8 cellular contexts compared by ENCODE assay signal in the genomic region with DNA sequence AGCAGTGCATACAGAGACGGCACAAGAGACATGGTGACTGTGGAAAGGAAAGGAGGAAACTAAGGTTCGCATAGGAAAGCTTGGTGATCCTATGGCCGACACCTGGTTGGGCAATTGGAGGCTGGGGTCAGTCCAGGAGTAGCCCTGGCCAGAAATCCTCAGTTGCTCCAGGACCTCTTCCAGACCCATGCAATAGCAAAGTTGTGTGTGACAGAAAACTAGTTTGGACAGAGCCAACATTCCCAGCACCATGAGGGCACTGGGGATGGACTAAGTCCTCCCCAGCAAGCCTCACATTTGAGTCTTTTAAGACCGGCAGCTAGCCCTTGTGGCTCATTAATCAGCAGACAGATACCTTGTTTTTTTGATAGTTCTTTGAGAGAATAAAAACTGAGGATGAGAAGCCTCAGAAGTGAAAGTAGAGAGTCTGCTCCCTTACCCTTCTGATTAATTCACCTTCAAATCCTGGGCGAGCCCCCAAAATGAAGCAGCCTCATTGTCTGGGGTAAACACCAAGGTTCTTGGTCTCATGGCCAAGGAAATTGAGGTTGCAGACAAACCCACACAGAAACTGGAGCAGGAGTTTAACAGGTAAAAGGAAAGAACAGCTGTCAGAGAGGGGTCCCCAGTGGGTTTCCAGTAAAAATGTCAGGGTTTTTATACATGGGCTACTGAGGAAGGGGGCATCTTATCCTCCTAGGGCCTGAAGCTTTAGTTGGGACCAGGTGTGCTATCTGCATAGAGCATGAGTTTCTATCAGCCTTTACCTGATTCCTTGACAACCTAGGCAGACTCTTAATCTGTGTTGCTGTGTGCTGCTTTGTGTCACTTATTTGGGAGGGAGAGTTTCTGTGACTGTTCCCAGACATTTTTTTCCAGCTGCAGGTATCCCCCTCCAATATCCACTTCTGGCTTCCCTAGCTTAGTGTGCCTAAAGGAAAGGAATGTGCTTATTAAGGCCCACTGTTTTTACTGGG. TPM values are rescaled to one million over a fixed set of nuclear protein-coding genes. Genes with fewer than 3 reads are reported as not detected.
DNase-seq lines count a peak whose midpoint lies in the region; ATAC-seq, FAIRE-seq and TF ChIP-seq lines count a peak whose summit lies in the region.

No MANE protein-coding gene starts in this region.

- POLR2A ChIA-PET in GM12878 (lab: Charles Lee) = interaction anchor here (1.0 kb wide), 1 partner anchor 10 kb away, joined by 3 read pairs; no protein-coding TSS in a partner anchor

- H3K27ac Mint-ChIP-seq in GM23338 (no peak overlapping the region), T-helper 17 cell (peak overlapping the region; percentile 88)

- H3K36me3 ChIP-seq in GM23338 (ENCODE audit: insufficient read depth) = peaks cover 14% of the 10 kb centered on the region
- H3K36me3 ChIP-seq in GM12878 (ENCODE audit: control insufficient read depth in 2 of 2, insufficient read depth in 2 of 2, low read length in 1 of 2) = peaks cover under 1 to 11% of the 10 kb centered on the region in 2 experiments; a peak in 3 of 4 replicates
- H3K36me3 ChIP-seq in colonic mucosa = no peaks in the 10 kb centered on the region

- no peak overlapping the region for H2AFZ ChIP-seq in GM23338
- no peak overlapping the region for H2AFZ ChIP-seq in GM12878 (ENCODE audit: control insufficient read depth, low read depth, low read length)

- peak; percentile 64 for DNase-seq in GM23338 (ENCODE audit: low spot score)
- DNase-seq in T-helper 17 cell = peak in 2 of 3 donors; percentile 26 to 43
- DNase-seq in GM12878 (ENCODE audit: low read depth, low spot score) = no peak
- DNase-seq in stimulated activated CD4-positive, alpha-beta T cell treated with anti-CD3 and anti-CD28 coated beads, Interleukin-4, amount 100 ng/mL, for 4 hours = peak; percentile 29 to 51
- no peak for DNase-seq in colonic mucosa
- DNase-seq in AG20443 (ENCODE audit: low spot score) = no peak

- H3K9ac ChIP-seq in GM12878 (ENCODE audit: control insufficient read depth, insufficient read depth, low read length) = no peak overlapping the region
- H3K9ac ChIP-seq in colonic mucosa (ENCODE audit: low read depth in 2 of 2, low read length in 2 of 2) = no peak overlapping the region

- H3K27me3 Mint-ChIP-seq in GM23338 (ENCODE audit: insufficient read depth, low read depth, poor library complexity) (peaks cover 5% of the 10 kb centered on the region), T-helper 17 cell (no peaks in the 10 kb centered on the region)

- H3K27me3 ChIP-seq in GM23338 (ENCODE audit: insufficient read depth) (0 out of 2 replicates have a peak, but pooled peaks cover 3% of the 10 kb centered on the region), GM12878 (replicated peaks in 1 of 2; ENCODE audit: control insufficient read depth in 2 of 2, insufficient read depth in 2 of 2, low read length in 1 of 2) (no peaks in the 10 kb centered on the region), colonic mucosa (no peaks in the 10 kb centered on the region)

- BruUV-seq in GM12878 (replicated peaks; lab: Mats Ljungman, UMichigan) = no TSS peak

- H3K9me2 ChIP-seq in GM23338 (ENCODE audit: insufficient read depth) = no peaks in the 10 kb centered on the region

- in situ Hi-C loops in GM12878 (cut with MboI) = no loop called here

- no peak for TF ChIP-seq EP300 in GM12878 (IDR thresholded peaks at IDR 0.05; ENCODE audit: borderline replicate concordance in 1 of 2, control insufficient read depth in 1 of 2, low read depth in 2 of 2, low read length in 2 of 2)

- TF ChIP-seq RAD21 in GM12878 (IDR thresholded peaks at IDR 0.05; ENCODE audit: insufficient read depth, low read depth, low read length) = no peak

- RAD21 ChIA-PET in GM12878 (lab: Charles Lee; ENCODE audit: unreplicated experiment) = interaction anchor here (0.8 to 2.3 kb wide), 10 partner anchors 19 to 322 kb away, joined by 3 to 9 read pairs (median 4); no protein-coding TSS in a partner anchor

- no peak overlapping the region for H3K27ac ChIP-seq in GM23338 (ENCODE audit: low read depth)
- H3K27ac ChIP-seq in GM12878 (ENCODE audit: control insufficient read depth, insufficient read depth) = no peak overlapping the region
- no peak overlapping the region for H3K27ac ChIP-seq in colonic mucosa

- FAIRE-seq in GM12878 (lab: Jason Lieb, UNC) = no peak

- H3K9me3 ChIP-seq in T-helper 17 cell (ENCODE audit: control insufficient read depth, low read length, poor library complexity, severe bottlenecking) = peaks cover 3% of the 10 kb centered on the region
- peaks cover 37% of the 10 kb centered on the region for H3K9me3 ChIP-seq in GM12878 (replicated peaks; ENCODE audit: control insufficient read depth, insufficient read depth, low read length)
- peaks cover 7% of the 10 kb centered on the region for H3K9me3 ChIP-seq in colonic mucosa

- H3K4me1 Mint-ChIP-seq in GM23338 = peaks cover 4% of the 10 kb centered on the region; the same call in 2 of the 3 replicates
- peaks cover 6% of the 10 kb centered on the region for H3K4me1 Mint-ChIP-seq in T-helper 17 cell

- TF ChIP-seq CTCF in GM23338 (conservative IDR thresholded peaks at IDR 0.05; ENCODE audit: low read depth in 2 of 2) (no peak), GM12878 (IDR thresholded peaks at IDR 0.05 in 2 of 3, conservative IDR thresholded peaks at IDR 0.05 in 1 of 3; ENCODE audit: control insufficient read depth in 2 of 3, extremely low read depth in 1 of 3, insufficient read depth in 1 of 3, low read depth in 3 of 3, low read length in 3 of 3) (no peak), colonic mucosa (IDR thresholded peaks at IDR 0.05) (no peak)

- SMC1A ChIA-PET in GM12878 (lab: Charles Lee; ENCODE audit: uncharacterized antibody, unreplicated experiment) = interaction anchor here (0.9 to 4.5 kb wide), 13 partner anchors 9 to 322 kb away, joined by 3 to 26 read pairs (median 4); no protein-coding TSS in a partner anchor

- H3K4me3 Mint-ChIP-seq in GM23338 (no peak overlapping the region), T-helper 17 cell (peak overlapping the region; percentile 60)

- H3K4me2 ChIP-seq in GM23338 (no peak overlapping the region), GM12878 (ENCODE audit: control insufficient read depth, insufficient read depth) (no peak overlapping the region)

- peaks cover 75% of the 10 kb centered on the region for H3K9me3 Mint-ChIP-seq in GM23338

- H3K36me3 Mint-ChIP-seq in GM23338 (ENCODE audit: low read depth) = peaks cover 83% of the 10 kb centered on the region
- no peaks in the 10 kb centered on the region for H3K36me3 Mint-ChIP-seq in T-helper 17 cell (ENCODE audit: low read depth)

- no peak; the same call in 1 of the 2 replicates for TF ChIP-seq POLR2A in GM12878 (IDR thresholded peaks at IDR 0.05; ENCODE audit: low read depth, low read length)

- no peaks in the 10 kb centered on the region for H3F3A ChIP-seq in GM23338 (replicated peaks; ENCODE audit: low read depth)

- WGBS in GM12878 (ENCODE audit: insufficient coverage, insufficient replicate concordance, low lambda C conversion rate, missing lambda C conversion rate) = 86% methylated on average over 5 of the region's 5 CpGs

- H3K4me1 ChIP-seq in GM23338 (ENCODE audit: insufficient read depth) = peaks cover 8% of the 10 kb centered on the region
- no peaks in the 10 kb centered on the region for H3K4me1 ChIP-seq in GM12878 (ENCODE audit: control insufficient read depth, insufficient read depth, low read length)
- H3K4me1 ChIP-seq in colonic mucosa = no peaks in the 10 kb centered on the region

- CTCF ChIA-PET in GM12878 (lab: Yijun Ruan, JAX) = interaction anchor here (0.8 to 1.8 kb wide), 10 partner anchors 8 to 321 kb away, joined by 3 to 11 read pairs (median 4); no protein-coding TSS in a partner anchor

- intact Hi-C loops in GM12878 (cut with micrococcal nuclease; ENCODE audit: unreplicated experiment) (loop anchor here (1.0 to 5.0 kb wide), 3 partner anchors 55 to 205 kb away; no protein-coding TSS in a partner anchor), colonic mucosa (cut with DNase I) (no loop called here)

- H4K20me1 ChIP-seq in GM23338 (replicated peaks; ENCODE audit: insufficient read depth) (no peaks in the 10 kb centered on the region), GM12878 (ENCODE audit: control insufficient read depth, insufficient read depth) (no peaks in the 10 kb centered on the region)

- ATAC-seq in GM23338 = no peak
- peak; percentile 52 for ATAC-seq in T-helper 17 cell
- ATAC-seq in GM12878 = peak; percentile 53
- ATAC-seq in HG03442 (IDR thresholded peaks at IDR 0.05; ENCODE audit: unreplicated experiment) = no peak
- ATAC-seq in GM19452 (IDR thresholded peaks at IDR 0.05; ENCODE audit: unreplicated experiment) = no peak

- no peak overlapping the region for H3K4me3 ChIP-seq in GM23338
- H3K4me3 ChIP-seq in GM12878 = no peak overlapping the region
- no peak overlapping the region for H3K4me3 ChIP-seq in colonic mucosa

- H3K79me2 ChIP-seq in GM23338 (replicated peaks; ENCODE audit: insufficient read depth) = no peaks in the 10 kb centered on the region
- no peaks in the 10 kb centered on the region for H3K79me2 ChIP-seq in GM12878 (ENCODE audit: control insufficient read depth, insufficient read depth, low read length)

TF ChIP-seq in GM12878, 131 proteins besides CTCF, POLR2A, EP300 and RAD21 (continues in another document):
- 0 out of 2 replicates have a peak, but pooled peaks have one; percentile 28 for TF ChIP-seq PML (IDR thresholded peaks at IDR 0.05; ENCODE audit: low read length)
- TF ChIP-seq MEF2A (IDR thresholded peaks at IDR 0.05; ENCODE audit: insufficient read depth, low read depth, low read length) = no peak
- no peak for TF ChIP-seq BMI1 (IDR thresholded peaks at IDR 0.05; ENCODE audit: borderline replicate concordance)
- no peak for TF ChIP-seq NR2C1 (IDR thresholded peaks at IDR 0.05)

RNA-seq across cellular contexts. Expression of a gene that starts 39.1 kb away (rescaled TPM):
- total RNA-seq in GM23338 (2014; rRNA removed; shearing (Covaris generic)) = 12.8 and 13.7 TPM in 2 replicates
- 4.3 and 5.7 TPM in 2 replicates for polyA plus RNA-seq in GM23338 (2016; fragmentation: Nextera tagmentation; extraction: Ambion mirVana)
- 100 to 1,000 TPM; 417 to 460 TPM for total RNA-seq in T-helper 17 cell
- total RNA-seq in GM12878 (2013; cell fraction: nucleolus; rRNA removed) = 287 and 297 TPM in 2 replicates
- total RNA-seq in GM12878 (2014; rRNA removed) = 79.5 and 93.8 TPM in 2 replicates
- 108 and 112 TPM in 2 replicates for total RNA-seq in GM12878 (2014; rRNA removed; fragmentation: Illumina TruSeq; extraction: Trizol)
- total RNA-seq in GM12878 (2021) = 73.3 and 74.2 TPM in 2 replicates
- 16.7 TPM for polyA plus RNA-seq in GM12878 (2011; ENCODE audit: low read depth)
- 78.5 and 140 TPM in 2 replicates for polyA plus RNA-seq in GM12878 (2011; rRNA removed)
- 21.6 and 28.7 TPM in 2 replicates for polyA plus RNA-seq in GM12878 (2011; cell fraction: cytosol; rRNA removed)
- polyA plus RNA-seq in GM12878 (2011; cell fraction: nucleus; rRNA removed) = 22.5 and 24.8 TPM in 2 replicates
- polyA plus RNA-seq in GM12878 (2012) = 34.8 and 37.2 TPM in 2 replicates
- 55.3 and 75.5 TPM in 2 replicates for polyA plus RNA-seq in GM12878 (2014; fragmentation: Illumina TruSeq; extraction: Trizol)
- polyA plus RNA-seq in GM12878 (2014; fragmentation: Nextera tagmentation; extraction: Ambion mirVana) = 10 to 100 TPM; 21.2 to 28.2 TPM
- polyA plus RNA-seq in GM12878 (2014; rRNA removed) = 27.6 and 35.5 TPM in 2 replicates
- polyA plus RNA-seq in GM12878 (2016; fragmentation: Nextera tagmentation; extraction: Ambion mirVana) = 10 to 100 TPM; 46.2 to 52.1 TPM
- 64.3 and 113 TPM in 2 replicates for polyA minus RNA-seq in GM12878 (2011; rRNA and poly(A)+ RNA removed)
- polyA minus RNA-seq in GM12878 (2011; cell fraction: cytosol; rRNA and poly(A)+ RNA removed) = 42.9 and 44.6 TPM in 2 replicates
- 38.0 and 57.0 TPM in 2 replicates for polyA minus RNA-seq in GM12878 (2011; cell fraction: nucleus; rRNA and poly(A)+ RNA removed)
- 10 to 100 TPM; 13.9 to 40.5 TPM for total RNA-seq in colonic mucosa

Comparison
In these comparisons a context has a peak if more than half of its experiments do, and no peak if none do; other contexts are left out.
1. ATAC-seq: peak in T-helper 17 cell (single experiment) and GM12878 (single experiment); none in GM23338 (single experiment), HG03442 (single experiment) and GM19452 (single experiment).
2. DNase-seq: peak in GM23338 (single experiment), T-helper 17 cell (2 of 3) and stimulated activated CD4-positive, alpha-beta T cell treated with anti-CD3 and anti-CD28 coated beads, Interleukin-4, amount 100 ng/mL, for 4 hours (2 of 2); none in GM12878 (single experiment), colonic mucosa (single experiment) and AG20443 (single experiment).